ENCODE assay signal across 24 cellular contexts in the genomic region with DNA sequence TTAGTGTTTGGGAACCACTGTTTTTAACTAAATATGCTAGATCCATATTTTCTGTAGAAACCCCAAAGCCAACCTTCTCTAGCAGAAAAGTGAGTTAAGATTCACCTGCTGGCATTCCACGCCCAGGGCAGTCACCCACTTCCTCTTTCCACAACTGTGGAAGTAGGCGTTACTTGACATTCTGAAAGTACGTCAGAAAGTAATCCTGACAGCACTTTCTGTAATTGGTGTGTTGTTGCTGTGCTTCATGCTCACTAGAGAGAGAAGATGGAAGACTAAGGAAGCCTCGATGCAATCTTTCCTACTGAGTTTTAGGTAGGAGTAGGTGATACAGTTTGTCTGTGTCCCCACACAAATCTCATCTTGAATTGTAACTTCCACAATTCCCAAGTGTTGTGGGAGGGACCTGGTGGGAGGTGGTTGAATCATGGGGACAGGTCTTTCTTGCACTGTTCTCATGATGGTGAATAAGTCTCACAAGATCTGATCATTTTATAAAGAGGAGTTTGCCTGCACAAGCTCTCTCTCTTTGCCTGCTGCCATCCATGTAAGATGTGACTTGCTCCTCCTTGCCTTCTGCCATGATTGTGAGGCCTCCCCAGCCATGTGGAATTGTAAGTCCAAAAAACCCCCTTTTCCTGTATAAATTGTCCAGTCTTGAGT.
DNase-seq lines count a peak whose midpoint lies in the region; ATAC-seq and TF ChIP-seq lines count a peak whose summit lies in the region.
"Had no signal": no experiment of that assay in that cellular context is flagged by ENCODE, and none has a peak within 500 bp of the region (broad histone marks: within the 10 kb centered on the region; RNA-seq: fewer than 3 reads in every experiment).

No MANE protein-coding gene starts in this region.

- peak overlapping the region; percentile 40 for H3K4me3 Mint-ChIP-seq in activated T-helper 17 cell treated with anti-CD3 and anti-CD28 coated beads, Interleukin-2, amount 50 U/mL, for 72 hours
- H3K4me3 Mint-ChIP-seq: activated CD4-positive, alpha-beta T cell treated with anti-CD3 and anti-CD28 coated beads, Interleukin-2, amount 10 ng/mL, durations not matched to agents 7 days and 5 days; CD4-positive, alpha-beta memory T cell; effector memory CD8-positive, alpha-beta T cell; stimulated activated effector memory CD8-positive, alpha-beta T cell treated with anti-CD3 and anti-CD28 coated beads, Interleukin-12 subunit alpha, Interleukin-12 subunit beta, amount 100 ng/mL, for 72 hours had no signal

- H3K4me1 Mint-ChIP-seq in activated T-helper 17 cell treated with anti-CD3 and anti-CD28 coated beads, Interleukin-2, amount 50 U/mL, for 72 hours, result peaks cover 5% of the 10 kb centered on the region
- H3K4me1 Mint-ChIP-seq: stimulated activated effector memory CD8-positive, alpha-beta T cell treated with anti-CD3 and anti-CD28 coated beads, Interleukin-12 subunit alpha, Interleukin-12 subunit beta, amount 100 ng/mL, for 72 hours had no signal

- H3K36me3 ChIP-seq in neuronal stem cell (replicated peaks in 1 of 2; ENCODE audit: control insufficient read depth in 2 of 2, insufficient read depth in 2 of 2, low read length in 2 of 2), result no peaks in the 10 kb centered on the region
- no peaks in the 10 kb centered on the region for H3K36me3 ChIP-seq in colonic mucosa
- H3K36me3 ChIP-seq: esophagus muscularis mucosa, gastrocnemius medialis, lower lobe of right lung, neutrophil had no signal

- H3K27me3 ChIP-seq in neuronal stem cell (ENCODE audit: control insufficient read depth in 3 of 3, insufficient read depth in 3 of 3, low read depth in 1 of 3, low read length in 3 of 3) (no peaks in the 10 kb centered on the region), colonic mucosa (no peaks in the 10 kb centered on the region)
- H3K27me3 ChIP-seq: esophagus muscularis mucosa, gastrocnemius medialis, neutrophil had no signal

- no peak overlapping the region for H2BK120ac ChIP-seq in neuronal stem cell (ENCODE audit: low read depth, low read length)

- H3K4me2 ChIP-seq in neuronal stem cell (ENCODE audit: insufficient read depth, low read length, poor library complexity, severe bottlenecking), result no peak overlapping the region

- intact Hi-C loops in colonic mucosa (cut with DNase I), result no loop called here

- no peak overlapping the region for H4K91ac ChIP-seq in neuronal stem cell (ENCODE audit: low read depth, low read length, poor library complexity)

- no peak overlapping the region for H2BK15ac ChIP-seq in neuronal stem cell (ENCODE audit: low read length)

- H2BK12ac ChIP-seq in neuronal stem cell (ENCODE audit: low read length), result no peak overlapping the region

- no peak overlapping the region for H3K18ac ChIP-seq in neuronal stem cell (ENCODE audit: low read length)

- no peak overlapping the region for H2BK5ac ChIP-seq in neuronal stem cell (ENCODE audit: low read length)

- H3K4me3 ChIP-seq in neuronal stem cell (ENCODE audit: low read length in 2 of 2) (no peak overlapping the region), colonic mucosa (no peak overlapping the region)
- H3K4me3 ChIP-seq: esophagus muscularis mucosa, gastrocnemius medialis, lower lobe of right lung, skin epidermis had no signal

- DNase-seq in neuronal stem cell (ENCODE audit: low spot score) (no peak), colonic mucosa (no peak)
- DNase-seq: activated CD4-positive, alpha-beta T cell treated with anti-CD3 and anti-CD28 coated beads, Interleukin-2, amount 10 ng/mL, durations not matched to agents 7 days and 5 days; activated CD8-positive, alpha-beta memory T cell treated with anti-CD3 and anti-CD28 coated beads, Interleukin-2, amount 50 U/mL, for 48 hours; activated gamma-delta T cell treated with Interleukin-2 at 50 U/mL for 16 hours; CD4-positive, alpha-beta memory T cell; effector memory CD8-positive, alpha-beta T cell; gastrocnemius medialis; Kasumi-1; lower lobe of right lung; NCI-H1105 treated with DMSO at 0.1 percent for 48 hours; NCI-H2029 treated with DMSO at 0.1 percent for 48 hours; NCI-H446 treated with DMSO at 0.1 percent for 48 hours; stimulated activated CD4-positive, alpha-beta T cell treated with anti-CD3 and anti-CD28 coated beads, Interleukin-2, amount 100 ng/mL, for 24 hours had no signal

- H3K23ac ChIP-seq in neuronal stem cell (ENCODE audit: low read depth, low read length, poor library complexity), result no peak overlapping the region

- H3K79me1 ChIP-seq in neuronal stem cell (ENCODE audit: low read depth, low read length), result no peaks in the 10 kb centered on the region

- no peak for TF ChIP-seq CTCF in colonic mucosa (IDR thresholded peaks at IDR 0.05)

- no peak overlapping the region for H4K8ac ChIP-seq in neuronal stem cell (ENCODE audit: low read depth, low read length)

- no peak overlapping the region for H3K4ac ChIP-seq in neuronal stem cell (ENCODE audit: low read length)

- H3K27ac ChIP-seq in neuronal stem cell (replicated peaks; ENCODE audit: low read length), result peak overlapping the region; percentile 71
- H3K27ac ChIP-seq in colonic mucosa, result no peak overlapping the region
- H3K27ac ChIP-seq: esophagus muscularis mucosa, gastrocnemius medialis, lower lobe of right lung, neutrophil, skin epidermis had no signal

- H3K36me3 Mint-ChIP-seq in activated T-helper 17 cell treated with anti-CD3 and anti-CD28 coated beads, Interleukin-2, amount 50 U/mL, for 72 hours (ENCODE audit: low read depth), result no peaks in the 10 kb centered on the region
- H3K36me3 Mint-ChIP-seq: brain; CD4-positive, alpha-beta memory T cell; stimulated activated effector memory CD8-positive, alpha-beta T cell treated with anti-CD3 and anti-CD28 coated beads, Interleukin-12 subunit alpha, Interleukin-12 subunit beta, amount 100 ng/mL, for 72 hours had no signal

- no peak overlapping the region for H3K27ac Mint-ChIP-seq in activated T-helper 17 cell treated with anti-CD3 and anti-CD28 coated beads, Interleukin-2, amount 50 U/mL, for 72 hours
- H3K27ac Mint-ChIP-seq: activated CD4-positive, alpha-beta T cell treated with anti-CD3 and anti-CD28 coated beads, Interleukin-2, amount 10 ng/mL, durations not matched to agents 7 days and 5 days; effector memory CD8-positive, alpha-beta T cell; stimulated activated effector memory CD8-positive, alpha-beta T cell treated with anti-CD3 and anti-CD28 coated beads, Interleukin-12 subunit alpha, Interleukin-12 subunit beta, amount 100 ng/mL, for 72 hours had no signal

- WGBS in neuronal stem cell (ENCODE audit: extremely low coverage in 2 of 2, insufficient read length in 2 of 2, insufficient replicate concordance in 1 of 2), 2 donors, result no CpG with 5 or more reads among the region's 4 CpGs

- H3K9ac ChIP-seq in neuronal stem cell (ENCODE audit: low read depth, low read length, poor library complexity) (no peak overlapping the region), colonic mucosa (ENCODE audit: low read depth in 2 of 2, low read length in 2 of 2) (no peak overlapping the region)

- no peaks in the 10 kb centered on the region for H3K9me3 Mint-ChIP-seq in activated T-helper 17 cell treated with anti-CD3 and anti-CD28 coated beads, Interleukin-2, amount 50 U/mL, for 72 hours
- H3K9me3 Mint-ChIP-seq: effector memory CD8-positive, alpha-beta T cell; stimulated activated effector memory CD8-positive, alpha-beta T cell treated with anti-CD3 and anti-CD28 coated beads, Interleukin-12 subunit alpha, Interleukin-12 subunit beta, amount 100 ng/mL, for 72 hours had no signal

- H2AK5ac ChIP-seq in neuronal stem cell (ENCODE audit: low read depth, low read length), result no peak overlapping the region

- no peak overlapping the region for H3K14ac ChIP-seq in neuronal stem cell (ENCODE audit: low read length)

- no peak overlapping the region for H2AFZ ChIP-seq in neuronal stem cell (ENCODE audit: low read length)

- ATAC-seq in GM19395 (IDR thresholded peaks at IDR 0.05; ENCODE audit: unreplicated experiment) (peak; percentile 57), HG03520 (IDR thresholded peaks at IDR 0.05; ENCODE audit: unreplicated experiment) (peak; percentile 71), HG03139 (IDR thresholded peaks at IDR 0.05; ENCODE audit: unreplicated experiment) (no peak), GM19455 (IDR thresholded peaks at IDR 0.05; ENCODE audit: unreplicated experiment) (no peak)
- ATAC-seq in activated T-helper 17 cell treated with anti-CD3 and anti-CD28 coated beads, Interleukin-2, amount 50 U/mL, for 72 hours (replicated peaks), result peak; percentile 53
- ATAC-seq: effector memory CD8-positive, alpha-beta T cell; gastrocnemius medialis; lower lobe of right lung; stimulated activated effector memory CD8-positive, alpha-beta T cell treated with anti-CD3 and anti-CD28 coated beads, Interleukin-12 subunit alpha, Interleukin-12 subunit beta, amount 100 ng/mL, for 72 hours had no signal

- H3K27me3 Mint-ChIP-seq in activated T-helper 17 cell treated with anti-CD3 and anti-CD28 coated beads, Interleukin-2, amount 50 U/mL, for 72 hours, result peaks cover 6% of the 10 kb centered on the region

- H3K9me3 ChIP-seq in neuronal stem cell (replicated peaks in 1 of 2; ENCODE audit: control insufficient read depth in 2 of 2, insufficient read depth in 1 of 2, low read depth in 1 of 2, low read length in 2 of 2), result peaks cover 5 to 16% of the 10 kb centered on the region in 2 donors
- no peaks in the 10 kb centered on the region for H3K9me3 ChIP-seq in colonic mucosa
- H3K9me3 ChIP-seq: esophagus muscularis mucosa, gastrocnemius medialis, lower lobe of right lung, neutrophil had no signal

- H3K4me1 ChIP-seq in neuronal stem cell (ENCODE audit: control insufficient read depth in 2 of 2, insufficient read depth in 1 of 2, low read depth in 1 of 2, low read length in 2 of 2) (peaks cover 10 to 27% of the 10 kb centered on the region in 2 donors), colonic mucosa (no peaks in the 10 kb centered on the region)
- H3K4me1 ChIP-seq: esophagus muscularis mucosa, gastrocnemius medialis, lower lobe of right lung had no signal

Comparison
In these comparisons a context has a peak if more than half of its experiments do, and no peak if none do; other contexts are left out.
1. ATAC-seq: peak in GM19395 (single experiment), HG03520 (single experiment) and activated T-helper 17 cell treated with anti-CD3 and anti-CD28 coated beads, Interleukin-2, amount 50 U/mL, for 72 hours (single experiment); none in HG03139 (single experiment) and GM19455 (single experiment).